In genomic region chr5:161409471-161409870, GRCh38 we compare ENCODE assay signal across 30 cellular contexts.
"Had no signal": no experiment of that assay in that cellular context is flagged by ENCODE, and none has a peak within 500 bp of the region (broad histone marks: within the 10 kb centered on the region; RNA-seq: fewer than 3 reads in every experiment).

No MANE protein-coding gene starts in this region.

- H3K4me3 ChIP-seq: coronary artery, dorsolateral prefrontal cortex, esophagus muscularis mucosa, gastroesophageal sphincter had no signal

- H3K9me3 ChIP-seq: esophagus muscularis mucosa, gastroesophageal sphincter had no signal

- H3K36me3 Mint-ChIP-seq: activated naive CD4-positive, alpha-beta T cell treated with anti-CD3 and anti-CD28 coated beads, Interleukin-2, amount 10 ng/mL, durations not matched to agents 7 days and 5 days; activated naive CD4-positive, alpha-beta T cell treated with anti-CD3 and anti-CD28 coated beads, Interleukin-2, amount 50 U/mL, for 72 hours; activated naive CD8-positive, alpha-beta T cell treated with anti-CD3 and anti-CD28 coated beads, Interleukin-2, amount 10 ng/mL, durations not matched to agents 7 days and 5 days; WTC11 had no signal

- DNase-seq: activated CD4-positive, alpha-beta memory T cell treated with anti-CD3 and anti-CD28 coated beads, Interleukin-2, amount 10 ng/mL, durations not matched to agents 7 days and 5 days; activated CD4-positive, alpha-beta T cell treated with anti-CD3 and anti-CD28 coated beads for 1 hour; activated CD4-positive, alpha-beta T cell treated with anti-CD3 and anti-CD28 coated beads for 4 hours; activated CD4-positive, alpha-beta T cell treated with anti-CD3 and anti-CD28 coated beads, Interleukin-2, amount 10 ng/mL, durations not matched to agents 7 days and 5 days; activated CD4-positive, alpha-beta T cell treated with anti-CD3 and anti-CD28 coated beads, Interleukin-2, amount 50 U/mL, for 4 hours; activated CD8-positive, alpha-beta memory T cell treated with anti-CD3 and anti-CD28 coated beads, Interleukin-2, amount 50 U/mL, for 48 hours; activated gamma-delta T cell; activated naive CD4-positive, alpha-beta T cell; activated naive CD4-positive, alpha-beta T cell treated with anti-CD3 and anti-CD28 coated beads, Interleukin-2, amount 10 ng/mL, durations not matched to agents 7 days and 5 days; activated naive CD8-positive, alpha-beta T cell treated with anti-CD3 and anti-CD28 coated beads, Interleukin-2, amount 10 ng/mL, durations not matched to agents 7 days and 5 days; activated T-cell treated with anti-CD3 and anti-CD28 coated beads for 4 hours; activated T-cell treated with anti-CD3 and anti-CD28 coated beads, Interleukin-2, amount 50 U/mL, for 24 hours; activated T-cell treated with anti-CD3 and anti-CD28 coated beads, Interleukin-2, amount 50 U/mL, for 72 hours; amniotic stem cell; anterior cingulate cortex; brain microvascular endothelial cell; dorsolateral prefrontal cortex; effector memory CD4-positive, alpha-beta T cell; endodermal cell; erythroblast; foreskin melanocyte; T-helper 2 cell had no signal

- H3K27ac Mint-ChIP-seq: activated CD4-positive, alpha-beta memory T cell treated with anti-CD3 and anti-CD28 coated beads, Interleukin-2, amount 10 ng/mL, durations not matched to agents 7 days and 5 days; activated CD4-positive, alpha-beta T cell treated with anti-CD3 and anti-CD28 coated beads, Interleukin-2, amount 10 ng/mL, durations not matched to agents 7 days and 5 days; activated naive CD4-positive, alpha-beta T cell treated with anti-CD3 and anti-CD28 coated beads, Interleukin-2, amount 10 ng/mL, durations not matched to agents 7 days and 5 days; activated naive CD4-positive, alpha-beta T cell treated with anti-CD3 and anti-CD28 coated beads, Interleukin-2, amount 50 U/mL, for 72 hours; activated naive CD8-positive, alpha-beta T cell treated with anti-CD3 and anti-CD28 coated beads, Interleukin-2, amount 10 ng/mL, durations not matched to agents 7 days and 5 days; activated T-cell treated with anti-CD3 and anti-CD28 coated beads, Interleukin-2, amount 50 U/mL, for 24 hours; activated T-cell treated with anti-CD3 and anti-CD28 coated beads, Interleukin-2, amount 50 U/mL, for 72 hours; dendritic cell treated with granulocyte-macrophage colony-stimulating factor and Interleukin-4, amounts not matched to agents 40 ng/mL and 50 ng/mL, for 4 days; endodermal cell; WTC11 had no signal

- H3K27me3 Mint-ChIP-seq: activated CD4-positive, alpha-beta memory T cell treated with anti-CD3 and anti-CD28 coated beads, Interleukin-2, amount 10 ng/mL, durations not matched to agents 7 days and 5 days; activated CD4-positive, alpha-beta T cell treated with anti-CD3 and anti-CD28 coated beads, Interleukin-2, amount 10 ng/mL, durations not matched to agents 7 days and 5 days; activated naive CD4-positive, alpha-beta T cell treated with anti-CD3 and anti-CD28 coated beads, Interleukin-2, amount 10 ng/mL, durations not matched to agents 7 days and 5 days; activated naive CD8-positive, alpha-beta T cell treated with anti-CD3 and anti-CD28 coated beads, Interleukin-2, amount 10 ng/mL, durations not matched to agents 7 days and 5 days; activated T-cell treated with anti-CD3 and anti-CD28 coated beads, Interleukin-2, amount 50 U/mL, for 24 hours; central memory CD8-positive, alpha-beta T cell; dendritic cell treated with granulocyte-macrophage colony-stimulating factor and Interleukin-4, amounts not matched to agents 40 ng/mL and 50 ng/mL, for 4 days had no signal

- H3K9me3 Mint-ChIP-seq: activated CD4-positive, alpha-beta memory T cell treated with anti-CD3 and anti-CD28 coated beads, Interleukin-2, amount 10 ng/mL, durations not matched to agents 7 days and 5 days; activated CD4-positive, alpha-beta T cell treated with anti-CD3 and anti-CD28 coated beads, Interleukin-2, amount 10 ng/mL, durations not matched to agents 7 days and 5 days; activated naive CD4-positive, alpha-beta T cell treated with anti-CD3 and anti-CD28 coated beads, Interleukin-2, amount 10 ng/mL, durations not matched to agents 7 days and 5 days; activated naive CD4-positive, alpha-beta T cell treated with anti-CD3 and anti-CD28 coated beads, Interleukin-2, amount 50 U/mL, for 72 hours; activated naive CD8-positive, alpha-beta T cell treated with anti-CD3 and anti-CD28 coated beads, Interleukin-2, amount 10 ng/mL, durations not matched to agents 7 days and 5 days; activated T-cell treated with anti-CD3 and anti-CD28 coated beads, Interleukin-2, amount 50 U/mL, for 24 hours; central memory CD8-positive, alpha-beta T cell; dendritic cell treated with granulocyte-macrophage colony-stimulating factor and Interleukin-4, amounts not matched to agents 40 ng/mL and 50 ng/mL, for 4 days; endodermal cell; WTC11 had no signal

- ATAC-seq: activated naive CD4-positive, alpha-beta T cell treated with anti-CD3 and anti-CD28 coated beads, Interleukin-2, amount 50 U/mL, for 72 hours; activated T-cell treated with anti-CD3 and anti-CD28 coated beads, Interleukin-2, amount 50 U/mL, for 72 hours; gastroesophageal sphincter; WTC11 had no signal

- H3K4me1 Mint-ChIP-seq: activated CD4-positive, alpha-beta memory T cell treated with anti-CD3 and anti-CD28 coated beads, Interleukin-2, amount 10 ng/mL, durations not matched to agents 7 days and 5 days; activated CD4-positive, alpha-beta T cell treated with anti-CD3 and anti-CD28 coated beads, Interleukin-2, amount 10 ng/mL, durations not matched to agents 7 days and 5 days; activated naive CD4-positive, alpha-beta T cell treated with anti-CD3 and anti-CD28 coated beads, Interleukin-2, amount 10 ng/mL, durations not matched to agents 7 days and 5 days; activated naive CD8-positive, alpha-beta T cell treated with anti-CD3 and anti-CD28 coated beads, Interleukin-2, amount 10 ng/mL, durations not matched to agents 7 days and 5 days; central memory CD8-positive, alpha-beta T cell; WTC11 had no signal

- H3K27me3 ChIP-seq: brain microvascular endothelial cell, dorsolateral prefrontal cortex, esophagus muscularis mucosa, gastroesophageal sphincter had no signal

- H3K36me3 ChIP-seq: brain microvascular endothelial cell, esophagus muscularis mucosa, gastroesophageal sphincter had no signal

- H3K27ac ChIP-seq: brain microvascular endothelial cell, coronary artery, esophagus muscularis mucosa, gastroesophageal sphincter, VCaP had no signal

- H3K4me1 ChIP-seq: gastroesophageal sphincter had no signal

- H3K4me3 Mint-ChIP-seq: activated CD4-positive, alpha-beta memory T cell treated with anti-CD3 and anti-CD28 coated beads, Interleukin-2, amount 10 ng/mL, durations not matched to agents 7 days and 5 days; activated CD4-positive, alpha-beta T cell treated with anti-CD3 and anti-CD28 coated beads, Interleukin-2, amount 10 ng/mL, durations not matched to agents 7 days and 5 days; activated naive CD4-positive, alpha-beta T cell treated with anti-CD3 and anti-CD28 coated beads, Interleukin-2, amount 10 ng/mL, durations not matched to agents 7 days and 5 days; activated naive CD8-positive, alpha-beta T cell treated with anti-CD3 and anti-CD28 coated beads, Interleukin-2, amount 10 ng/mL, durations not matched to agents 7 days and 5 days; activated T-cell treated with anti-CD3 and anti-CD28 coated beads, Interleukin-2, amount 50 U/mL, for 24 hours; activated T-cell treated with anti-CD3 and anti-CD28 coated beads, Interleukin-2, amount 50 U/mL, for 72 hours; central memory CD8-positive, alpha-beta T cell; dendritic cell treated with granulocyte-macrophage colony-stimulating factor and Interleukin-4, amounts not matched to agents 40 ng/mL and 50 ng/mL, for 4 days; endodermal cell; WTC11 had no signal
